ENCODE assay signal across 1 cellular context in the genomic region with DNA sequence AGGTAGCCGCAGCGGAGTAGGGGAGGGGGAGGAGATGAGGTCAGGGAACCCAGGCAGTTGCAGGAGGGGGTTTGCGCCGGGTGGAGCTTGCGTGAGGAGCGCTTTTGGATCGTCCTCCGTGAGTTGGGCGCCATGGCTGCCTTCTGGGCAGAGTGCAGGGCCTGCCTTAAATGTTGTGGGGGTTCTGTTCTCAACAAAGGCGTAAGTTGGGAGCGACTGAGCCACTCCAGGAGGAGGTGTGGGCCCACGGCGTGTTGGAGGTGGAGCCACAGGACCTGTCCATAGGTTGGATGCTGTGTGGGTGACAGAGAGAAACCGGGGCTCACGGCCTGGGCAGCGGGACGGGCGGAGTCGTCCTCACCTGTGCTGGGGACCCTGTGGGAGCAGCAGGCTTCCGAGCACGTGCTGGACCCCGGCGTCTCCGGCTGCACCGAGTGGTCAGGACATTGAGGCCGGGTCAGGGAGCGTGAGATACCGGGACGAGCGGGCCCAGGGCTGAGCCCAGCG.
TF ChIP-seq lines count a peak whose summit lies in the region.

No MANE protein-coding gene starts in this region.

TF ChIP-seq in K562, 482 proteins besides CTCF, POLR2A, EP300 and RAD21 (continued from another document):
- TF ChIP-seq, protein P1, sequence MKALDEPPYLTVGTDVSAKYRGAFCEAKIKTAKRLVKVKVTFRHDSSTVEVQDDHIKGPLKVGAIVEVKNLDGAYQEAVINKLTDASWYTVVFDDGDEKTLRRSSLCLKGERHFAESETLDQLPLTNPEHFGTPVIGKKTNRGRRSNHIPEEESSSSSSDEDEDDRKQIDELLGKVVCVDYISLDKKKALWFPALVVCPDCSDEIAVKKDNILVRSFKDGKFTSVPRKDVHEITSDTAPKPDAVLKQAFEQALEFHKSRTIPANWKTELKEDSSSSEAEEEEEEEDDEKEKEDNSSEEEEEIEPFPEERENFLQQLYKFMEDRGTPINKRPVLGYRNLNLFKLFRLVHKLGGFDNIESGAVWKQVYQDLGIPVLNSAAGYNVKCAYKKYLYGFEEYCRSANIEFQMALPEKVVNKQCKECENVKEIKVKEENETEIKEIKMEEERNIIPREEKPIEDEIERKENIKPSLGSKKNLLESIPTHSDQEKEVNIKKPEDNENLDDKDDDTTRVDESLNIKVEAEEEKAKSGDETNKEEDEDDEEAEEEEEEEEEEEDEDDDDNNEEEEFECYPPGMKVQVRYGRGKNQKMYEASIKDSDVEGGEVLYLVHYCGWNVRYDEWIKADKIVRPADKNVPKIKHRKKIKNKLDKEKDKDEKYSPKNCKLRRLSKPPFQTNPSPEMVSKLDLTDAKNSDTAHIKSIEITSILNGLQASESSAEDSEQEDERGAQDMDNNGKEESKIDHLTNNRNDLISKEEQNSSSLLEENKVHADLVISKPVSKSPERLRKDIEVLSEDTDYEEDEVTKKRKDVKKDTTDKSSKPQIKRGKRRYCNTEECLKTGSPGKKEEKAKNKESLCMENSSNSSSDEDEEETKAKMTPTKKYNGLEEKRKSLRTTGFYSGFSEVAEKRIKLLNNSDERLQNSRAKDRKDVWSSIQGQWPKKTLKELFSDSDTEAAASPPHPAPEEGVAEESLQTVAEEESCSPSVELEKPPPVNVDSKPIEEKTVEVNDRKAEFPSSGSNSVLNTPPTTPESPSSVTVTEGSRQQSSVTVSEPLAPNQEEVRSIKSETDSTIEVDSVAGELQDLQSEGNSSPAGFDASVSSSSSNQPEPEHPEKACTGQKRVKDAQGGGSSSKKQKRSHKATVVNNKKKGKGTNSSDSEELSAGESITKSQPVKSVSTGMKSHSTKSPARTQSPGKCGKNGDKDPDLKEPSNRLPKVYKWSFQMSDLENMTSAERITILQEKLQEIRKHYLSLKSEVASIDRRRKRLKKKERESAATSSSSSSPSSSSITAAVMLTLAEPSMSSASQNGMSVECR (CRISPR knock-in tag; IDR thresholded peaks at IDR 0.05) = peak; percentile 59
- TF ChIP-seq, protein P2, sequence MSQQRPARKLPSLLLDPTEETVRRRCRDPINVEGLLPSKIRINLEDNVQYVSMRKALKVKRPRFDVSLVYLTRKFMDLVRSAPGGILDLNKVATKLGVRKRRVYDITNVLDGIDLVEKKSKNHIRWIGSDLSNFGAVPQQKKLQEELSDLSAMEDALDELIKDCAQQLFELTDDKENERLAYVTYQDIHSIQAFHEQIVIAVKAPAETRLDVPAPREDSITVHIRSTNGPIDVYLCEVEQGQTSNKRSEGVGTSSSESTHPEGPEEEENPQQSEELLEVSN (IDR thresholded peaks at IDR 0.05; ENCODE audit: borderline replicate concordance in 1 of 2, extremely low read depth in 1 of 2, insufficient read depth in 1 of 2, insufficient read length in 1 of 2, low read depth in 1 of 2, low read length in 1 of 2, poor library complexity in 1 of 2, severe bottlenecking in 1 of 2) = peak; percentile 44 to 57
